In genomic region chr4:6991249-6991648, GRCh38 we compare ENCODE assay signal across 10 cellular contexts. TPM values are rescaled to one million over a fixed set of nuclear protein-coding genes. Genes with fewer than 3 reads are reported as not detected.
A peak's percentile ranks its signal among the peaks of the same experiment; 100 is the strongest.
DNase-seq lines count a peak whose midpoint lies in the region; ATAC-seq and TF ChIP-seq lines count a peak whose summit lies in the region.
"Had no signal": no experiment of that assay in that cellular context is flagged by ENCODE, and none has a peak within 500 bp of the region (broad histone marks: within the 10 kb centered on the region; RNA-seq: fewer than 3 reads in every experiment).

No MANE protein-coding gene starts in this region.

- H3K27me3 Mint-ChIP-seq in activated CD4-positive, alpha-beta T cell treated with anti-CD3 and anti-CD28 coated beads for 36 hours, result no peaks in the 10 kb centered on the region
- H3K27me3 Mint-ChIP-seq in activated naive CD8-positive, alpha-beta T cell treated with anti-CD3 and anti-CD28 coated beads, Interleukin-2, amount 10 ng/mL, durations not matched to agents 7 days and 5 days, result no peaks in the 10 kb centered on the region
- H3K27me3 Mint-ChIP-seq in activated naive CD4-positive, alpha-beta T cell treated with anti-CD3 and anti-CD28 coated beads for 36 hours (ENCODE audit: low read depth), result no peaks in the 10 kb centered on the region

- intact Hi-C loops in activated CD4-positive, alpha-beta T cell treated with anti-CD3 and anti-CD28 coated beads for 36 hours (cut with DNase I, micrococcal nuclease), result no loop called here
- intact Hi-C loops in activated naive CD4-positive, alpha-beta T cell treated with anti-CD3 and anti-CD28 coated beads for 36 hours (cut with micrococcal nuclease), result no loop called here

- no peak for DNase-seq in activated CD4-positive, alpha-beta T cell treated with anti-CD3 and anti-CD28 coated beads for 36 hours
- DNase-seq in activated CD4-positive, alpha-beta T cell treated with anti-CD3 and anti-CD28 coated beads for 1 hour, result no peak
- no peak for DNase-seq in activated naive CD8-positive, alpha-beta T cell treated with anti-CD3 and anti-CD28 coated beads, Interleukin-2, amount 10 ng/mL, durations not matched to agents 7 days and 5 days
- no peak for DNase-seq in stimulated activated effector memory CD8-positive, alpha-beta T cell treated with anti-CD3 and anti-CD28 coated beads, Interleukin-12 subunit alpha, Interleukin-12 subunit beta, amount 100 ng/mL, for 72 hours (ENCODE audit: low spot score in 2 of 2)
- DNase-seq in GM20000 (ENCODE audit: low spot score), result no peak
- DNase-seq in NCI-H69 (lab: John Stamatoyannopoulos, UW), result no peak
- no peak for DNase-seq in activated naive CD4-positive, alpha-beta T cell treated with anti-CD3 and anti-CD28 coated beads for 36 hours
- DNase-seq: activated CD4-positive, alpha-beta T cell treated with anti-CD3 and anti-CD28 coated beads for 4 hours; NCI-H2081 had no signal

- TF ChIP-seq CTCF in GM20000 (IDR thresholded peaks at IDR 0.05; ENCODE audit: extremely low read depth, missing control alignments), result no peak

- peaks cover 5% of the 10 kb centered on the region for H3K4me1 ChIP-seq in iPS-15b (ENCODE audit: control insufficient read depth, insufficient read depth, low read length)

- H3K4me3 Mint-ChIP-seq in activated CD4-positive, alpha-beta T cell treated with anti-CD3 and anti-CD28 coated beads for 36 hours, result no peak overlapping the region
- peak overlapping the region; percentile 16 for H3K4me3 Mint-ChIP-seq in activated naive CD8-positive, alpha-beta T cell treated with anti-CD3 and anti-CD28 coated beads, Interleukin-2, amount 10 ng/mL, durations not matched to agents 7 days and 5 days
- no peak overlapping the region for H3K4me3 Mint-ChIP-seq in stimulated activated effector memory CD8-positive, alpha-beta T cell treated with anti-CD3 and anti-CD28 coated beads, Interleukin-12 subunit alpha, Interleukin-12 subunit beta, amount 100 ng/mL, for 72 hours
- no peak overlapping the region for H3K4me3 Mint-ChIP-seq in activated naive CD4-positive, alpha-beta T cell treated with anti-CD3 and anti-CD28 coated beads for 36 hours

- CTCF ChIA-PET in activated CD4-positive, alpha-beta T cell treated with anti-CD3 and anti-CD28 coated beads for 36 hours (lab: Charles Lee), result interaction anchor here (1.0 to 1.4 kb wide), 2 partner anchors 17 to 79 kb away, joined by 3 to 4 read pairs; no protein-coding TSS in a partner anchor
- CTCF ChIA-PET in activated naive CD4-positive, alpha-beta T cell treated with anti-CD3 and anti-CD28 coated beads for 36 hours (lab: Charles Lee), result interaction anchor here (1.5 kb wide), 1 partner anchor 79 kb away, joined by 6 read pairs; no protein-coding TSS in a partner anchor

- H3K36me3 Mint-ChIP-seq in activated CD4-positive, alpha-beta T cell treated with anti-CD3 and anti-CD28 coated beads for 36 hours (ENCODE audit: low read depth), result peaks cover 22% of the 10 kb centered on the region
- peaks cover 2% of the 10 kb centered on the region for H3K36me3 Mint-ChIP-seq in activated naive CD8-positive, alpha-beta T cell treated with anti-CD3 and anti-CD28 coated beads, Interleukin-2, amount 10 ng/mL, durations not matched to agents 7 days and 5 days
- H3K36me3 Mint-ChIP-seq in stimulated activated effector memory CD8-positive, alpha-beta T cell treated with anti-CD3 and anti-CD28 coated beads, Interleukin-12 subunit alpha, Interleukin-12 subunit beta, amount 100 ng/mL, for 72 hours, result peaks cover 46% of the 10 kb centered on the region
- H3K36me3 Mint-ChIP-seq in activated naive CD4-positive, alpha-beta T cell treated with anti-CD3 and anti-CD28 coated beads for 36 hours (ENCODE audit: low read depth), result peaks cover 4% of the 10 kb centered on the region

- H3K9ac ChIP-seq in iPS-15b (ENCODE audit: low read depth, low read length), result peak overlapping the region; percentile 54

- no peaks in the 10 kb centered on the region for H3K9me3 Mint-ChIP-seq in activated CD4-positive, alpha-beta T cell treated with anti-CD3 and anti-CD28 coated beads for 36 hours (ENCODE audit: low read depth)
- H3K9me3 Mint-ChIP-seq in activated naive CD8-positive, alpha-beta T cell treated with anti-CD3 and anti-CD28 coated beads, Interleukin-2, amount 10 ng/mL, durations not matched to agents 7 days and 5 days, result no peaks in the 10 kb centered on the region
- H3K9me3 Mint-ChIP-seq in stimulated activated effector memory CD8-positive, alpha-beta T cell treated with anti-CD3 and anti-CD28 coated beads, Interleukin-12 subunit alpha, Interleukin-12 subunit beta, amount 100 ng/mL, for 72 hours, result no peaks in the 10 kb centered on the region
- no peaks in the 10 kb centered on the region for H3K9me3 Mint-ChIP-seq in activated naive CD4-positive, alpha-beta T cell treated with anti-CD3 and anti-CD28 coated beads for 36 hours

- no peaks in the 10 kb centered on the region for H3K9me3 ChIP-seq in iPS-15b (ENCODE audit: control insufficient read depth, insufficient read depth, low read length)

- H3K4me1 Mint-ChIP-seq in activated CD4-positive, alpha-beta T cell treated with anti-CD3 and anti-CD28 coated beads for 36 hours, result peaks cover 38% of the 10 kb centered on the region
- H3K4me1 Mint-ChIP-seq in activated naive CD8-positive, alpha-beta T cell treated with anti-CD3 and anti-CD28 coated beads, Interleukin-2, amount 10 ng/mL, durations not matched to agents 7 days and 5 days, result peaks cover 44% of the 10 kb centered on the region
- H3K4me1 Mint-ChIP-seq in stimulated activated effector memory CD8-positive, alpha-beta T cell treated with anti-CD3 and anti-CD28 coated beads, Interleukin-12 subunit alpha, Interleukin-12 subunit beta, amount 100 ng/mL, for 72 hours, result peaks cover 56% of the 10 kb centered on the region
- peaks cover 45% of the 10 kb centered on the region for H3K4me1 Mint-ChIP-seq in activated naive CD4-positive, alpha-beta T cell treated with anti-CD3 and anti-CD28 coated beads for 36 hours (ENCODE audit: low read depth)

- no peak for ATAC-seq in activated CD4-positive, alpha-beta T cell treated with anti-CD3 and anti-CD28 coated beads for 36 hours
- ATAC-seq in activated naive CD8-positive, alpha-beta T cell treated with anti-CD3 and anti-CD28 coated beads, Interleukin-2, amount 10 ng/mL, durations not matched to agents 7 days and 5 days (ENCODE audit: low read depth), result no peak
- ATAC-seq in stimulated activated effector memory CD8-positive, alpha-beta T cell treated with anti-CD3 and anti-CD28 coated beads, Interleukin-12 subunit alpha, Interleukin-12 subunit beta, amount 100 ng/mL, for 72 hours, result no peak

- H3K36me3 ChIP-seq in iPS-15b (ENCODE audit: control insufficient read depth, insufficient read depth, low read length), result peaks cover 4% of the 10 kb centered on the region

- H3K27ac Mint-ChIP-seq in activated CD4-positive, alpha-beta T cell treated with anti-CD3 and anti-CD28 coated beads for 36 hours, result peak overlapping the region; percentile 51
- H3K27ac Mint-ChIP-seq in activated naive CD8-positive, alpha-beta T cell treated with anti-CD3 and anti-CD28 coated beads, Interleukin-2, amount 10 ng/mL, durations not matched to agents 7 days and 5 days, result peak overlapping the region; percentile 57
- H3K27ac Mint-ChIP-seq in stimulated activated effector memory CD8-positive, alpha-beta T cell treated with anti-CD3 and anti-CD28 coated beads, Interleukin-12 subunit alpha, Interleukin-12 subunit beta, amount 100 ng/mL, for 72 hours, result peak overlapping the region; percentile 52
- H3K27ac Mint-ChIP-seq in activated naive CD4-positive, alpha-beta T cell treated with anti-CD3 and anti-CD28 coated beads for 36 hours, result no peak overlapping the region

- POLR2A ChIA-PET in activated CD4-positive, alpha-beta T cell treated with anti-CD3 and anti-CD28 coated beads for 36 hours (lab: Charles Lee), result interaction anchor here (0.7 kb wide), 1 partner anchor 104 kb away, joined by 3 read pairs; no protein-coding TSS in a partner anchor
- POLR2A ChIA-PET in activated naive CD8-positive, alpha-beta T cell treated with anti-CD3 and anti-CD28 coated beads, Interleukin-2, amount 10 ng/mL, durations not matched to agents 7 days and 5 days (lab: Charles Lee), result no interaction called here

- no peak overlapping the region for H3K4me3 ChIP-seq in iPS-15b (ENCODE audit: low read depth, low read length)

- no peaks in the 10 kb centered on the region for H3K27me3 ChIP-seq in iPS-15b (ENCODE audit: control insufficient read depth, insufficient read depth, low read length)

RNA-seq across cellular contexts. Expression of gene TADA2B, which starts 51.9 kb away (rescaled TPM):
- total RNA-seq in activated CD4-positive, alpha-beta T cell treated with anti-CD3 and anti-CD28 coated beads for 36 hours, result 10 to 100 TPM in 1 of 2 experiments, 1 to 10 TPM in 1; 9.0 to 10.6 TPM
- total RNA-seq in activated naive CD8-positive, alpha-beta T cell treated with anti-CD3 and anti-CD28 coated beads, Interleukin-2, amount 10 ng/mL, durations not matched to agents 7 days and 5 days, result 10 to 100 TPM; 25.8 to 27.1 TPM
- 1 to 10 TPM; 8.2 to 9.9 TPM for total RNA-seq in activated naive CD4-positive, alpha-beta T cell treated with anti-CD3 and anti-CD28 coated beads for 36 hours
